ENCODE assay signal across 8 cellular contexts in the genomic region with DNA sequence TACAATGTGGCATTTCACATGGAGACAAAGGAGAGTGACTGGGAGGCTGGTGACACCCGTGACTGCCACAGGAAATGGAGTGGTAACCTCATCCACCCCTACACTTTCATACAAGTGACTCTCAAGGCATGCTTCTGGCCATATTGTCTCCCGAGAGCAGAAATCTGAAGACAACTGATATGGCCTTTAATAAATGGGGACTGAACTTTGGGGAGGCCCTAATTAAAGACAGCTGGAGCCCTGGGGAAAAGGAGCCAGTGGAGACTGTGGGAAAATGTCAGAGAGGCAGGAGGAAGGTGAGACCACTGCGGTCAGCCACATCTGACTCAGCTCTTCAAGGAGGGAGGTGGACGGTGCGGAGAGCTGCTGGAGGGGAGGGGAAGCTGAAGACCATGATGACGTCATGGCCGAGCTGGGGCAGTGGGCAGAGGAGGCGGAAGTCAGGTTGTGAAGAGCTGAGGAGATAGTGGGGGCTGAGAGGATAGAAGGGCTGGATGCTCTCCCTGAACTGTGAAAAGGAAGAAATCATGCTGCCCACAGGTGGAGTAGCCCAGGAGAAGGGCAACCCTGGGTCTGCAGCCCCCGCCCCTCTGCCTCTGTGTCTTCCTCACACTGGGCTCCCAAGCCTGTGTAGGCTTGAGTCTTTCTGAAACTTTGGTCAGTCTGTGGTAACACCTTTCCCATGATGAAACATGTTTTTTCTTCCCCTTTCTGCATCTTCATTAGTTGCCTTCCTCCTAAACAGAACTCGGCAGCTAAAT. TPM values are rescaled to one million over a fixed set of nuclear protein-coding genes. Genes with fewer than 3 reads are reported as not detected.
DNase-seq lines count a peak whose midpoint lies in the region; ATAC-seq and TF ChIP-seq lines count a peak whose summit lies in the region.

No MANE protein-coding gene starts in this region.

- H3K4me3 ChIP-seq in choroid plexus epithelial cell (ENCODE audit: low read depth, low read length) (no peak overlapping the region), spleen (peak overlapping the region in 1 of 8 donors; percentile 58)

- no peaks in the 10 kb centered on the region for H3K27me3 ChIP-seq in spleen (replicated peaks in 1 of 7)

- no peak for TF ChIP-seq CTCF in choroid plexus epithelial cell (conservative IDR thresholded peaks at IDR 0.05; ENCODE audit: low read depth, low read length)
- TF ChIP-seq CTCF in spleen (IDR thresholded peaks at IDR 0.05 in 8 of 11, conservative IDR thresholded peaks at IDR 0.05 in 3 of 11) = no peak

- DNase-seq in KG1 (lab: John Stamatoyannopoulos, UW) (peak; percentile 18), choroid plexus epithelial cell (ENCODE audit: low read depth) (peak; percentile 91), spleen (peak; percentile 91), NCI-H1417 (lab: John Stamatoyannopoulos, UW) (no peak), NCI-H345 (lab: John Stamatoyannopoulos, UW) (no peak), NCI-H2196 (lab: John Stamatoyannopoulos, UW; ENCODE audit: unreplicated experiment) (no peak)

- H3K36me3 ChIP-seq in spleen = no peaks in the 10 kb centered on the region

- H3K4me1 ChIP-seq in spleen = peaks cover 0 to 81% (median 26%) of the 10 kb centered on the region in 6 donors

- intact Hi-C loops in spleen (cut with DNase I; ENCODE audit: low total_unique reads) = no loop called here

- H3K27ac ChIP-seq in spleen = peak overlapping the region in 7 of 8 donors; percentile 76 to 94 (median 85)

- no peaks in the 10 kb centered on the region for H3K9me3 ChIP-seq in spleen

- 27 to 62% (median 42%) methylated on average over 10 of the region's 10 CpGs for WGBS in spleen, 5 donors

- peak; percentile 44 for ATAC-seq in GM19372 (IDR thresholded peaks at IDR 0.05; ENCODE audit: low read depth, unreplicated experiment)
- no peak for ATAC-seq in GM21526 (IDR thresholded peaks at IDR 0.05; ENCODE audit: low FRiP score, unreplicated experiment)

- no peak for TF ChIP-seq POLR2A in spleen (IDR thresholded peaks at IDR 0.05)

RNA-seq across cellular contexts. Expression of gene NCF2, which starts 14.0 kb away (rescaled TPM):
- 100 to 1,000 TPM in 5 of 7 donors, 10 to 100 TPM in 2; 62.2 to 232 (median 114) TPM for total RNA-seq in spleen
- polyA plus RNA-seq in spleen = 10 to 100 TPM; 14.9 to 34.7 (median 20.5) TPM

RNA-seq across cellular contexts. Expression of gene ARPC5, which starts 31.4 kb away (rescaled TPM):
- 100 to 1,000 TPM; 141 to 221 (median 171) TPM for total RNA-seq in spleen
- polyA plus RNA-seq in spleen = 100 to 1,000 TPM; 122 to 208 (median 190) TPM

RNA-seq across cellular contexts. Expression of gene APOBEC4, which starts 48.9 kb away (rescaled TPM):
- total RNA-seq in spleen = not detected
- not detected for polyA plus RNA-seq in spleen

Comparison
In these comparisons a context has a peak if more than half of its experiments do, and no peak if none do; other contexts are left out.
1. DNase-seq: peak in KG1 (single experiment), choroid plexus epithelial cell (single experiment) and spleen (single experiment); none in NCI-H1417 (0 of 3), NCI-H345 (single experiment) and NCI-H2196 (single experiment).